ENCODE assay signal across 1 cellular context in genomic region chr9:137019891-137020683, GRCh38.
TF ChIP-seq lines count a peak whose summit lies in the region.

No MANE protein-coding gene starts in this region.

TF ChIP-seq in K562, 482 proteins besides CTCF, POLR2A, EP300 and RAD21:
- TF ChIP-seq ZNF445 (CRISPR knock-in tag; IDR thresholded peaks at IDR 0.05; ENCODE audit: low read depth) (no peak), ZNF785 (CRISPR knock-in tag; IDR thresholded peaks at IDR 0.05) (no peak), ZNF644 (tag; IDR thresholded peaks at IDR 0.05; ENCODE audit: low read depth) (no peak), CTCFL (IDR thresholded peaks at IDR 0.05; ENCODE audit: borderline replicate concordance, insufficient read depth, low read depth, low read length, poor library complexity, severe bottlenecking) (no peak), ZBTB33 (CRISPR knock-in tag; IDR thresholded peaks at IDR 0.05) (0 out of 2 replicates have a peak, but pooled peaks have one; percentile 55), ZBTB17 (CRISPR knock-in tag; IDR thresholded peaks at IDR 0.05) (no peak), RHOXF2B (CRISPR knock-in tag; conservative IDR thresholded peaks at IDR 0.05) (no peak), PRDM10 (IDR thresholded peaks at IDR 0.05; ENCODE audit: partially characterized antibody) (peak; percentile 35), GABPB1 (CRISPR knock-in tag; IDR thresholded peaks at IDR 0.05) (no peak)
